1 cellular context compared by ENCODE assay signal in the genomic region with DNA sequence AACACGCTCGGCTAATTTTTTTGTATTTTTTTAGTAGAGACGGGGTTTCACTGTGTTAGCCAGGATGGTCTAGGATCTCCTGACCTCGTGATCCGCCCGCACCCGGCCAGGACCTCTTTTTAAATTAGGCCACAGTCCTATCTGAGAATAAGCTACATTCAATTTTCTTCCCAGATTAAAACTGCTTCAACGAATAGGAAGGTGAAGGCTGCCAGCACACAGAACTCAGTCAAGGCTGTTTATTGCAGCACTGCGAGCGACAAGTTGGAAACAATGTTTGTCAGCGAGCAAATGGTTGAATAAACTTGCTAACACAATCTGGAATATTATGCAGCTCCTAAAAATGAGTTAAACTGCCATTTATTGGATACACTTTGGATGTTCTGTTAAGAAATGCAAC.
TF ChIP-seq lines count a peak whose summit lies in the region.

No MANE protein-coding gene starts in this region.

TF ChIP-seq in endothelial cell of umbilical vein, 7 proteins besides CTCF, POLR2A, EP300 and RAD21:
- no peak for TF ChIP-seq EZH2 (IDR thresholded peaks at IDR 0.05; ENCODE audit: borderline replicate concordance, low read depth, low read length, severe bottlenecking)
- no peak for TF ChIP-seq JUN (IDR thresholded peaks at IDR 0.05; ENCODE audit: borderline replicate concordance, insufficient read depth, insufficient read length, low read depth)
- no peak for TF ChIP-seq MYC (IDR thresholded peaks at IDR 0.05; ENCODE audit: low read depth, low read length)
- TF ChIP-seq, protein P1, sequence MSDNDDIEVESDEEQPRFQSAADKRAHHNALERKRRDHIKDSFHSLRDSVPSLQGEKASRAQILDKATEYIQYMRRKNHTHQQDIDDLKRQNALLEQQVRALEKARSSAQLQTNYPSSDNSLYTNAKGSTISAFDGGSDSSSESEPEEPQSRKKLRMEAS (IDR thresholded peaks at IDR 0.05; ENCODE audit: insufficient read depth, insufficient read length), result no peak
- TF ChIP-seq FOS (IDR thresholded peaks at IDR 0.05; ENCODE audit: borderline replicate concordance, insufficient read depth, low read length), result no peak
- TF ChIP-seq GATA2 (IDR thresholded peaks at IDR 0.05; ENCODE audit: insufficient read depth, insufficient read length, low read depth, low read length), result no peak
